18 cellular contexts compared by ENCODE assay signal in the genomic region with DNA sequence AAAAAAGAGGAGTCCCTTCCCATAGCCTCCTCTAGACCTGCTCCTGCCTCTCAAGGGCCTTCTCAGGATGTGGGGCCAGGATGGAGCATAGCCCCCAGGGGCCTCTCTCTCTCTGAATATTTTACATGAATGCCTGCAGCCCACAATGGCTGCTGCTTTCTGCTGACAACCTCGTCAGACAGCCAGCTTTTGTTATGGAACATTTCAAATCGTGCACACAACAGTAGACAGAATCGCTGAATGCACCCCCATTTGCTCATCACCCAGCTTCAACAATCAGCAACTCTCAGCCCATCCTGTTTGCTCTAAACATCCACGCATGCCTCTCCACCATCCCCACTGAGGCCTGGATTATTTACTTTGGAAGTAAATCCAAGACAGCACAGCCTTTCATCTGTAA. TPM values are rescaled to one million over a fixed set of nuclear protein-coding genes. Genes with fewer than 3 reads are reported as not detected.
DNase-seq lines count a peak whose midpoint lies in the region; ATAC-seq and TF ChIP-seq lines count a peak whose summit lies in the region.
"Had no signal": no experiment of that assay in that cellular context is flagged by ENCODE, and none has a peak within 500 bp of the region (broad histone marks: within the 10 kb centered on the region; RNA-seq: fewer than 3 reads in every experiment).

No MANE protein-coding gene starts in this region.

- peak overlapping the region; percentile 91; the same call in 1 of the 2 replicates for H3K27ac ChIP-seq in GM23248
- no peak overlapping the region for H3K27ac ChIP-seq in mesenchymal stem cell (ENCODE audit: low read length, poor library complexity, severe bottlenecking)
- H3K27ac ChIP-seq in smooth muscle cell (ENCODE audit: low read depth): peak overlapping the region; percentile 60
- H3K27ac ChIP-seq in uterus: peak overlapping the region in 1 of 2 donors; percentile 77
- H3K27ac ChIP-seq: HL-60 had no signal

- no peak overlapping the region for H3K4ac ChIP-seq in mesenchymal stem cell (ENCODE audit: low read depth in 1 of 2, low read length in 2 of 2)

- H3K23ac ChIP-seq in mesenchymal stem cell (ENCODE audit: low read length in 2 of 2): no peak overlapping the region

- peaks cover 27% of the 10 kb centered on the region for H3K27me3 Mint-ChIP-seq in brain

- H3K9me3 Mint-ChIP-seq in brain: peaks cover 0 to 3% (median 0%) of the 10 kb centered on the region in 5 experiments
- H3K9me3 Mint-ChIP-seq: CD8-positive, alpha-beta memory T cell had no signal

- no peak overlapping the region for H4K91ac ChIP-seq in mesenchymal stem cell (ENCODE audit: low read length)

- H3K4me3 ChIP-seq in GM23248 (no peak overlapping the region), mesenchymal stem cell (ENCODE audit: insufficient read depth in 1 of 2, low read depth in 1 of 2, low read length in 2 of 2) (no peak overlapping the region), smooth muscle cell (no peak overlapping the region), uterus (no peak overlapping the region)
- H3K4me3 ChIP-seq: dorsolateral prefrontal cortex, MG63 had no signal

- TF ChIP-seq CTCF in brain (conservative IDR thresholded peaks at IDR 0.05) (no peak), smooth muscle cell (IDR thresholded peaks at IDR 0.05; ENCODE audit: borderline replicate concordance, insufficient read depth, poor library complexity, severe bottlenecking) (no peak), uterus (IDR thresholded peaks at IDR 0.05) (no peak)

- no peak for ATAC-seq in GM21360 (IDR thresholded peaks at IDR 0.05; ENCODE audit: unreplicated experiment)
- ATAC-seq: activated CD4-positive, CD25-positive, alpha-beta regulatory T cell treated with anti-CD3 and anti-CD28 coated beads, Interleukin-2, amount 50 U/mL, for 24 hours had no signal

- intact Hi-C loops in uterus (cut with DNase I; ENCODE audit: low total_unique reads): no loop called here

- peaks cover 10% of the 10 kb centered on the region for H3K79me2 ChIP-seq in GM23248 (ENCODE audit: insufficient read depth)
- no peaks in the 10 kb centered on the region for H3K79me2 ChIP-seq in smooth muscle cell (ENCODE audit: low read depth)

- peaks cover 36% of the 10 kb centered on the region for H3K4me1 Mint-ChIP-seq in brain

- no peak overlapping the region for H2AK5ac ChIP-seq in mesenchymal stem cell (ENCODE audit: low read length, severe bottlenecking)

- H3K9me3 ChIP-seq in GM23248 (ENCODE audit: low read depth) (no peaks in the 10 kb centered on the region), mesenchymal stem cell (ENCODE audit: control insufficient read depth, low read length) (no peaks in the 10 kb centered on the region), smooth muscle cell (replicated peaks; ENCODE audit: low read depth) (no peaks in the 10 kb centered on the region), uterus (no peaks in the 10 kb centered on the region)
- H3K9me3 ChIP-seq: MG63 had no signal

- in situ Hi-C loops in GM23248 (cut with MboI): no loop called here

- no peak for TF ChIP-seq POLR2A in uterus (IDR thresholded peaks at IDR 0.05)

- H3K79me1 ChIP-seq in mesenchymal stem cell (replicated peaks; ENCODE audit: low read length, poor library complexity, severe bottlenecking): no peaks in the 10 kb centered on the region

- H3K36me3 ChIP-seq in GM23248 (ENCODE audit: low read depth): no peaks in the 10 kb centered on the region
- H3K36me3 ChIP-seq in mesenchymal stem cell (ENCODE audit: control insufficient read depth in 1 of 2, insufficient read depth in 2 of 2, low read depth in 1 of 2, low read length in 2 of 2): peaks cover 0 to 26% of the 10 kb centered on the region in 2 experiments
- no peaks in the 10 kb centered on the region for H3K36me3 ChIP-seq in smooth muscle cell (ENCODE audit: low read depth)
- H3K36me3 ChIP-seq in uterus: no peaks in the 10 kb centered on the region
- H3K36me3 ChIP-seq: MG63 had no signal

- no peak for DNase-seq in GM23248
- no peak for DNase-seq in mesenchymal stem cell
- DNase-seq in smooth muscle cell (lab: John Stamatoyannopoulos, UW; ENCODE audit: unreplicated experiment): no peak
- no peak for DNase-seq in activated CD8-positive, alpha-beta memory T cell treated with anti-CD3 and anti-CD28 coated beads for 24 hours
- DNase-seq in uterus: no peak
- DNase-seq: CD8-positive, alpha-beta memory T cell; DND-41; MG63; NCI-H446 treated with DMSO at 0.1 percent for 48 hours; RPMI8226; small intestine; stimulated activated CD4-positive, alpha-beta T cell treated with anti-CD3 and anti-CD28 coated beads, Interleukin-4, amount 100 ng/mL, for 1 hour had no signal

- no peaks in the 10 kb centered on the region for H3K36me3 Mint-ChIP-seq in brain
- H3K36me3 Mint-ChIP-seq: CD8-positive, alpha-beta memory T cell had no signal

- H3K27ac Mint-ChIP-seq in brain: peak overlapping the region in 4 of 5 experiments; percentile 19 to 87 (median 80)
- H3K27ac Mint-ChIP-seq: CD8-positive, alpha-beta memory T cell had no signal

- H3K4me2 ChIP-seq in GM23248 (ENCODE audit: unreplicated experiment): peak overlapping the region; percentile 56
- H3K4me2 ChIP-seq in mesenchymal stem cell (ENCODE audit: low read length, poor library complexity, severe bottlenecking): no peak overlapping the region
- no peak overlapping the region for H3K4me2 ChIP-seq in smooth muscle cell

- H2BK120ac ChIP-seq in mesenchymal stem cell (ENCODE audit: low read depth, low read length): no peak overlapping the region

- H4K20me1 ChIP-seq in GM23248 (ENCODE audit: insufficient read depth): no peaks in the 10 kb centered on the region
- H4K20me1 ChIP-seq in smooth muscle cell (ENCODE audit: low read depth): no peaks in the 10 kb centered on the region

- no peak overlapping the region for H4K8ac ChIP-seq in mesenchymal stem cell (ENCODE audit: low read length)

- peaks cover 23% of the 10 kb centered on the region for H3F3A ChIP-seq in GM23248 (ENCODE audit: insufficient read depth)
- no peaks in the 10 kb centered on the region for H3F3A ChIP-seq in smooth muscle cell (ENCODE audit: low read depth)

- H2BK5ac ChIP-seq in mesenchymal stem cell (ENCODE audit: low read depth, low read length, poor library complexity, severe bottlenecking): no peak overlapping the region

- H3K18ac ChIP-seq in mesenchymal stem cell (ENCODE audit: low read depth in 1 of 2, low read length in 2 of 2): no peak overlapping the region

- H3K4me3 Mint-ChIP-seq in brain: peak overlapping the region in 3 of 5 experiments; percentile 9 to 35 (median 25)
- H3K4me3 Mint-ChIP-seq: CD8-positive, alpha-beta memory T cell had no signal

- H3K27me3 ChIP-seq in GM23248 (replicated peaks; ENCODE audit: insufficient read depth) (no peaks in the 10 kb centered on the region), mesenchymal stem cell (ENCODE audit: control insufficient read depth in 1 of 2, insufficient read depth in 1 of 2, low read length in 2 of 2) (peaks cover 0 to 4% of the 10 kb centered on the region in 2 experiments), smooth muscle cell (ENCODE audit: low read depth) (no peaks in the 10 kb centered on the region), uterus (no peaks in the 10 kb centered on the region)
- H3K27me3 ChIP-seq: MG63 had no signal

- H3K9ac ChIP-seq in GM23248 (peak overlapping the region; percentile 82), mesenchymal stem cell (ENCODE audit: low read length) (peak overlapping the region; percentile 92), smooth muscle cell (ENCODE audit: low read depth) (no peak overlapping the region)

- H2AFZ ChIP-seq in GM23248 (no peak overlapping the region), mesenchymal stem cell (ENCODE audit: low read depth, low read length) (no peak overlapping the region), smooth muscle cell (ENCODE audit: low read depth) (no peak overlapping the region)

- H2BK12ac ChIP-seq in mesenchymal stem cell (ENCODE audit: low read length in 2 of 2): no peak overlapping the region

- 36 to 42% methylated on average over 4 of the region's 4 CpGs for WGBS in GM23248 (ENCODE audit: low coverage in 1 of 2, low lambda C conversion rate in 2 of 2, missing lambda C conversion rate in 2 of 2), 2 experiments
- WGBS in mesenchymal stem cell: 82% methylated on average over 4 of the region's 4 CpGs
- WGBS in smooth muscle cell (ENCODE audit: low lambda C conversion rate): 63% methylated on average over 4 of the region's 4 CpGs

- no peak overlapping the region for H2BK15ac ChIP-seq in mesenchymal stem cell (ENCODE audit: low read depth, poor library complexity, severe bottlenecking)

- H3K9me2 ChIP-seq in GM23248 (ENCODE audit: insufficient read depth): no peaks in the 10 kb centered on the region

- peaks cover 36% of the 10 kb centered on the region for H3K4me1 ChIP-seq in GM23248 (ENCODE audit: insufficient read depth)
- peaks cover 2% of the 10 kb centered on the region for H3K4me1 ChIP-seq in mesenchymal stem cell (ENCODE audit: control insufficient read depth, insufficient read depth, low read depth, low read length)
- H3K4me1 ChIP-seq in smooth muscle cell (ENCODE audit: low read depth): no peaks in the 10 kb centered on the region
- H3K4me1 ChIP-seq in uterus: peaks cover 0 to 6% of the 10 kb centered on the region in 2 donors

- H3K14ac ChIP-seq in mesenchymal stem cell (ENCODE audit: low read length in 2 of 2): no peak overlapping the region

RNA-seq across cellular contexts. Expression of a gene that starts 5.4 kb away (rescaled TPM):
- 8.8 and 19.6 TPM in 2 replicates for total RNA-seq in GM23248 (2014; rRNA removed; shearing (Covaris generic))
- polyA plus RNA-seq in GM23248 (2016; fragmentation: Nextera tagmentation; extraction: Ambion mirVana): 117 and 118 TPM in 2 replicates
- 6.4 TPM for polyA plus RNA-seq in brain (ENCODE audit: insufficient read depth, low read depth, low replicate concordance)
- polyA plus RNA-seq in mesenchymal stem cell (2013, experiment 1 of 2): 1.6 TPM
- 2.0 TPM for polyA plus RNA-seq in mesenchymal stem cell (2013, experiment 2 of 2)
- 1.5 TPM in 1 of 2 replicates, not detected in the other for total RNA-seq in smooth muscle cell
- 14.6 and 23.7 TPM in 2 replicates for polyA plus RNA-seq in smooth muscle cell
- total RNA-seq in uterus: 10 to 100 TPM; 24.5 to 91.7 (median 30.2) TPM
- total RNA-seq: CD8-positive, alpha-beta memory T cell; epithelial cell of proximal tubule had no signal
- polyA plus RNA-seq: CD8-positive, alpha-beta memory T cell had no signal

RNA-seq across cellular contexts. Expression of a gene that starts 59.5 kb away (rescaled TPM):
- 14.4 and 18.4 TPM in 2 replicates for total RNA-seq in GM23248 (2014; rRNA removed; shearing (Covaris generic))
- polyA plus RNA-seq in GM23248 (2016; fragmentation: Nextera tagmentation; extraction: Ambion mirVana) (38.4 and 39.2 TPM in 2 replicates), brain (ENCODE audit: insufficient read depth, low read depth, low replicate concordance) (37.5 TPM), smooth muscle cell (31.2 and 34.6 TPM in 2 replicates)
- polyA plus RNA-seq in mesenchymal stem cell (2013, experiment 1 of 2): 13.6 TPM
- 13.5 TPM for polyA plus RNA-seq in mesenchymal stem cell (2013, experiment 2 of 2)
- total RNA-seq in smooth muscle cell (42.1 and 49.5 TPM in 2 replicates), uterus (10 to 100 TPM in 1 of 4 donors, 1 to 10 TPM in 3; 1.5 to 14.0 (median 6.1) TPM)
